ENCODE assay signal across 1 cellular context in genomic region chr1:151542710-151543129, GRCh38.
TF ChIP-seq lines count a peak whose summit lies in the region.

No MANE protein-coding gene starts in this region.

TF ChIP-seq in GM23338, 12 proteins besides CTCF, POLR2A, EP300 and RAD21 (continued from another document):
- TF ChIP-seq ZNF462 (CRISPR knock-in tag; IDR thresholded peaks at IDR 0.05) (no peak), EZH2phosphoT487 (IDR thresholded peaks at IDR 0.05; ENCODE audit: unreplicated experiment) (no peak), NANOG (IDR thresholded peaks at IDR 0.05; ENCODE audit: borderline replicate concordance) (no peak)
TF ChIP-seq in GM23338: peak in this region for 0.
